21 cellular contexts compared by ENCODE assay signal in genomic region chr20:48647873-48648272, GRCh38.
DNase-seq lines count a peak whose midpoint lies in the region; ATAC-seq, FAIRE-seq and TF ChIP-seq lines count a peak whose summit lies in the region.
"Had no signal": no experiment of that assay in that cellular context is flagged by ENCODE, and none has a peak within 500 bp of the region (broad histone marks: within the 10 kb centered on the region; RNA-seq: fewer than 3 reads in every experiment).

No MANE protein-coding gene starts in this region.

- H3K9me3 ChIP-seq in HEK293 (ENCODE audit: control insufficient read depth, insufficient read depth, low read depth, low read length) (no peaks in the 10 kb centered on the region), small intestine (ENCODE audit: control insufficient read depth, low read depth) (no peaks in the 10 kb centered on the region), T-helper 17 cell (ENCODE audit: control insufficient read depth, low read length, poor library complexity, severe bottlenecking) (no peaks in the 10 kb centered on the region)
- H3K9me3 ChIP-seq: BLaER1 had no signal

- peak; percentile 38 for ATAC-seq in left colon
- no peak for ATAC-seq in T-helper 17 cell
- ATAC-seq: Panc1 had no signal

- H3K27ac ChIP-seq in HEK293 (ENCODE audit: extremely low read depth, low read depth, low read length) (no peak overlapping the region), VCaP (peak overlapping the region; percentile 3; the same call in 1 of the 2 replicates), small intestine (ENCODE audit: low read depth in 1 of 2, low read length in 1 of 2) (no peak overlapping the region)
- H3K27ac ChIP-seq: BLaER1, HL-60, RWPE1 had no signal

- no peak overlapping the region for H3K4me3 ChIP-seq in HEK293 (ENCODE audit: low read depth, low read length)
- no peak overlapping the region for H3K4me3 ChIP-seq in small intestine (ENCODE audit: low read depth in 1 of 2, low read length in 2 of 2)
- H3K4me3 ChIP-seq: BLaER1 had no signal

- CTCF ChIA-PET in HEK293 (lab: Yijun Ruan, JAX) = interaction anchor here (0.6 to 2.8 kb wide), 4 partner anchors 10 to 842 kb away, joined by 4 to 15 read pairs (median 8); no protein-coding TSS in a partner anchor

- peaks cover 8% of the 10 kb centered on the region for H3K36me3 Mint-ChIP-seq in T-helper 17 cell (ENCODE audit: low read depth)

- H3K36me3 ChIP-seq in HEK293 (ENCODE audit: control insufficient read depth in 2 of 2, insufficient read depth in 1 of 2, low read length in 2 of 2) (peaks cover 0 to 47% of the 10 kb centered on the region in 2 experiments; a peak in 1 of 3 replicates), small intestine (ENCODE audit: control insufficient read depth in 2 of 2, insufficient read depth in 2 of 2, low read length in 2 of 2) (peaks cover 0 to 7% of the 10 kb centered on the region in 2 donors)

- TF ChIP-seq CTCF in HEK293 (tag by site-specific recombination; IDR thresholded peaks at IDR 0.05) (no peak), VCaP (conservative IDR thresholded peaks at IDR 0.05) (no peak)

- peaks cover 3% of the 10 kb centered on the region for H3K4me1 Mint-ChIP-seq in T-helper 17 cell
- H3K4me1 Mint-ChIP-seq: CD4-positive, CD25-positive, alpha-beta regulatory T cell had no signal

- DNase-seq in left colon (no peak), small intestine (peak; percentile 12), HuH-7 (ENCODE audit: low spot score) (no peak), NCI-H1105 (lab: John Stamatoyannopoulos, UW) (no peak), T-helper 17 cell (no peak)
- DNase-seq: CD4-positive, CD25-positive, alpha-beta regulatory T cell; MV-4-11; NCI-H2029; NCI-H2227 treated with DMSO at 0.1 percent for 48 hours; NCI-H526 treated with DMSO at 0.1 percent for 48 hours; SHP77 had no signal

- no peak for FAIRE-seq in small intestine (lab: Jason Lieb, UNC)
- FAIRE-seq: A204.1, D721Med, GM18507, H54 had no signal

- no peaks in the 10 kb centered on the region for H3K27me3 ChIP-seq in small intestine (ENCODE audit: control insufficient read depth in 2 of 2, insufficient read depth in 2 of 2, low read length in 2 of 2)
- H3K27me3 ChIP-seq: BLaER1 had no signal

- no peaks in the 10 kb centered on the region for H3K27me3 Mint-ChIP-seq in T-helper 17 cell
- H3K27me3 Mint-ChIP-seq: CD4-positive, CD25-positive, alpha-beta regulatory T cell had no signal

- H3K4me3 Mint-ChIP-seq in T-helper 17 cell = no peak overlapping the region

- no peaks in the 10 kb centered on the region for H3K4me1 ChIP-seq in HEK293 (ENCODE audit: control insufficient read depth, insufficient read depth, low read length)
- no peaks in the 10 kb centered on the region for H3K4me1 ChIP-seq in small intestine (ENCODE audit: control insufficient read depth in 2 of 2, insufficient read depth in 1 of 2, low read depth in 1 of 2, low read length in 1 of 2)

- H3K27ac Mint-ChIP-seq in T-helper 17 cell = no peak overlapping the region

- POLR2A ChIA-PET in HEK293 (lab: Yijun Ruan, JAX) = no interaction called here

- intact Hi-C loops in left colon (cut with DNase I, micrococcal nuclease) = no loop called here

- 26 to 67% (median 45%) methylated on average over 6 of the region's 6 CpGs for WGBS in small intestine, 3 donors

TF ChIP-seq in HEK293, 187 proteins besides CTCF, POLR2A, EP300 and RAD21:
- TF ChIP-seq ZNF24 (tag by site-specific recombination; IDR thresholded peaks at IDR 0.05) (no peak), SCRT2 (tag by site-specific recombination; IDR thresholded peaks at IDR 0.05) (peak; percentile 77)
